In genomic region chrX:68718443-68718820, GRCh38 we compare ENCODE assay signal across 30 cellular contexts.
"Had no signal": no experiment of that assay in that cellular context is flagged by ENCODE, and none has a peak within 500 bp of the region (broad histone marks: within the 10 kb centered on the region; RNA-seq: fewer than 3 reads in every experiment).

No MANE protein-coding gene starts in this region.

- H3K27me3 ChIP-seq: adrenal gland, body of pancreas, colonic mucosa, esophagus squamous epithelium, gastroesophageal sphincter had no signal

- FAIRE-seq: endometrium, endothelial cell of umbilical vein had no signal

- H3K4me1 ChIP-seq: adrenal gland, body of pancreas, colonic mucosa, esophagus squamous epithelium, gastroesophageal sphincter had no signal

- H3K27ac ChIP-seq: adrenal gland, body of pancreas, colonic mucosa, epithelial cell of prostate, esophagus squamous epithelium, gastroesophageal sphincter had no signal

- H3K4me3 ChIP-seq: adrenal gland, body of pancreas, colonic mucosa, esophagus squamous epithelium, gastroesophageal sphincter had no signal

- DNase-seq: activated CD4-positive, alpha-beta memory T cell treated with anti-CD3 and anti-CD28 coated beads for 36 hours; activated CD4-positive, alpha-beta T cell treated with anti-CD3 and anti-CD28 coated beads for 36 hours; activated CD4-positive, alpha-beta T cell treated with anti-CD3 and anti-CD28 coated beads, Interleukin-2, amount 10 ng/mL, durations not matched to agents 24 days and 14 days; activated CD4-positive, CD25-positive, alpha-beta regulatory T cell; activated CD4-positive, CD25-positive, alpha-beta regulatory T cell treated with anti-CD3 and anti-CD28 coated beads, Interleukin-2, amount 50 U/mL, for 72 hours; activated CD8-positive, alpha-beta memory T cell treated with anti-CD3 and anti-CD28 coated beads, Interleukin-2, amount 10 ng/mL, durations not matched to agents 7 days and 5 days; activated CD8-positive, alpha-beta memory T cell treated with anti-CD3 and anti-CD28 coated beads, Interleukin-2, amount 50 U/mL, for 4 hours; activated CD8-positive, alpha-beta T cell treated with anti-CD3 and anti-CD28 coated beads, Interleukin-2, amount 10 ng/mL, durations not matched to agents 7 days and 5 days; activated effector memory CD4-positive, alpha-beta T cell treated with Interleukin-2 at 50 U/mL for 16 hours; activated naive CD4-positive, alpha-beta T cell treated with anti-CD3 and anti-CD28 coated beads for 36 hours; activated naive CD8-positive, alpha-beta T cell treated with anti-CD3 and anti-CD28 coated beads for 36 hours; activated naive CD8-positive, alpha-beta T cell treated with anti-CD3 and anti-CD28 coated beads, Interleukin-2, amount 50 U/mL, for 24 hours; amygdala; aorta; central memory CD4-positive, alpha-beta T cell; cerebellar nuclear complex; colonic mucosa; effector CD8-positive, alpha-beta T cell; esophagus squamous epithelium; foreskin melanocyte; T-helper 1 cell; T-helper 17 cell; T1000 had no signal

- ATAC-seq: activated CD4-positive, alpha-beta T cell treated with anti-CD3 and anti-CD28 coated beads for 36 hours; activated CD8-positive, alpha-beta memory T cell treated with anti-CD3 and anti-CD28 coated beads, Interleukin-2, amount 10 ng/mL, durations not matched to agents 7 days and 5 days; activated CD8-positive, alpha-beta T cell treated with anti-CD3 and anti-CD28 coated beads, Interleukin-2, amount 10 ng/mL, durations not matched to agents 7 days and 5 days; activated naive CD8-positive, alpha-beta T cell treated with anti-CD3 and anti-CD28 coated beads, Interleukin-2, amount 50 U/mL, for 24 hours; activated T-helper 17 cell treated with anti-CD3 and anti-CD28 coated beads, Interleukin-2, amount 50 U/mL, for 72 hours; body of pancreas; gastroesophageal sphincter; T-helper 17 cell had no signal

- H3K36me3 ChIP-seq: colonic mucosa had no signal

- H3K9me3 ChIP-seq: adrenal gland, body of pancreas, colonic mucosa, esophagus squamous epithelium, gastroesophageal sphincter had no signal
